Comparison of ENCODE assay signal across 9 cellular contexts in genomic region chr4:184384056-184384809, GRCh38.
A peak's percentile ranks its signal among the peaks of the same experiment; 100 is the strongest.
DNase-seq lines count a peak whose midpoint lies in the region; FAIRE-seq and TF ChIP-seq lines count a peak whose summit lies in the region.
"Had no signal": no experiment of that assay in that cellular context is flagged by ENCODE, and none has a peak within 500 bp of the region (broad histone marks: within the 10 kb centered on the region; RNA-seq: fewer than 3 reads in every experiment).

No MANE protein-coding gene starts in this region.

- DNase-seq in SIG-M5 treated with dmso at 0.1 percent for 504 hours (lab: John Stamatoyannopoulos, UW; ENCODE audit: unreplicated experiment) = peak; percentile 64
- DNase-seq in SIG-M5 (lab: John Stamatoyannopoulos, UW) = no peak
- DNase-seq in HCEC 1CT = peak; percentile 71
- DNase-seq in Kasumi-1 (lab: John Stamatoyannopoulos, UW) = peak; percentile 67
- DNase-seq in amniotic stem cell (lab: John Stamatoyannopoulos, UW) = peak; percentile 37
- DNase-seq in kidney = peak; percentile 76
- peak; percentile 90 for DNase-seq in stromal cell of bone marrow (ENCODE audit: low read depth)
- no peak for DNase-seq in posterior vena cava (ENCODE audit: low spot score)

- H3K36me3 ChIP-seq in kidney (ENCODE audit: control insufficient read depth in 1 of 2, insufficient read depth in 2 of 2, low read length in 2 of 2) = peaks cover 5 to 14% of the 10 kb centered on the region in 2 donors

- H3K27ac ChIP-seq in kidney (ENCODE audit: low read depth in 2 of 2, low read length in 2 of 2) = peak overlapping the region in 1 of 2 donors; percentile 52
- H3K27ac ChIP-seq: C4-2B had no signal

- peak overlapping the region; percentile 23 to 33 for H3K4me3 ChIP-seq in kidney (ENCODE audit: low read length in 2 of 2)

- FAIRE-seq in kidney (lab: Jason Lieb, UNC) = no peak

- no peak for TF ChIP-seq CTCF in kidney (IDR thresholded peaks at IDR 0.05; ENCODE audit: borderline replicate concordance, extremely low read depth, insufficient read depth)

- intact Hi-C loops in kidney (cut with DNase I) (no loop called here), posterior vena cava (cut with DNase I) (no loop called here)

- H3K9ac ChIP-seq in kidney (ENCODE audit: low read length in 2 of 2) = no peak overlapping the region

- no peaks in the 10 kb centered on the region for H3K9me3 ChIP-seq in kidney (ENCODE audit: control insufficient read depth in 1 of 2, low read length in 2 of 2)

- H3K4me1 ChIP-seq in kidney (ENCODE audit: control insufficient read depth in 1 of 2, insufficient read depth in 1 of 2, low read depth in 1 of 2, low read length in 2 of 2) = peaks cover 15 to 20% of the 10 kb centered on the region in 2 donors

Comparison
In these comparisons a context has a peak if more than half of its experiments do, and no peak if none do; other contexts are left out.
1. DNase-seq: peak in SIG-M5 treated with dmso at 0.1 percent for 504 hours (single experiment), HCEC 1CT (single experiment), Kasumi-1 (2 of 2), amniotic stem cell (single experiment), kidney (single experiment) and stromal cell of bone marrow (single experiment); none in SIG-M5 (single experiment) and posterior vena cava (single experiment).